Comparison of ENCODE assay signal across 1 cellular context in genomic region chr3:139339219-139339906, GRCh38.
TF ChIP-seq lines count a peak whose summit lies in the region.

No MANE protein-coding gene starts in this region.

TF ChIP-seq in HCT116, 20 proteins besides CTCF, POLR2A, EP300 and RAD21 (continued from another document):
- no peak for TF ChIP-seq POLR2AphosphoS5 (IDR thresholded peaks at IDR 0.05; ENCODE audit: low read depth, low read length)
- TF ChIP-seq EZH2phosphoT487 (IDR thresholded peaks at IDR 0.05; ENCODE audit: borderline replicate concordance): no peak
- no peak for TF ChIP-seq CBX3 (IDR thresholded peaks at IDR 0.05; ENCODE audit: low read depth)
- no peak for TF ChIP-seq ATF3 (IDR thresholded peaks at IDR 0.05)
- TF ChIP-seq SRF (IDR thresholded peaks at IDR 0.05; ENCODE audit: low read depth): no peak
- no peak for TF ChIP-seq ELF1 (IDR thresholded peaks at IDR 0.05; ENCODE audit: borderline replicate concordance, low read depth)
TF ChIP-seq in HCT116: peak in this region for 3.
